In genomic region chr20:25076731-25077609, GRCh38 we compare ENCODE assay signal across 9 cellular contexts. TPM values are rescaled to one million over a fixed set of nuclear protein-coding genes. Genes with fewer than 3 reads are reported as not detected.
DNase-seq lines count a peak whose midpoint lies in the region; ATAC-seq and TF ChIP-seq lines count a peak whose summit lies in the region.
"Had no signal": no experiment of that assay in that cellular context is flagged by ENCODE, and none has a peak within 500 bp of the region (broad histone marks: within the 10 kb centered on the region; RNA-seq: fewer than 3 reads in every experiment).

No MANE protein-coding gene starts in this region.

- peak overlapping the region; percentile 40 to 80 (median 63) for H3K9ac ChIP-seq in skeletal muscle tissue (ENCODE audit: low read depth in 1 of 3, low read length in 3 of 3)

- TF ChIP-seq CTCF in foreskin keratinocyte (conservative IDR thresholded peaks at IDR 0.05): peak; percentile 43

- H3K9me3 ChIP-seq in skeletal muscle tissue (ENCODE audit: control insufficient read depth in 3 of 3, low read length in 3 of 3): no peaks in the 10 kb centered on the region

- H3K27ac ChIP-seq in foreskin keratinocyte (no peak overlapping the region), skeletal muscle tissue (ENCODE audit: low read depth, low read length) (peak overlapping the region; percentile 15)

- H3K36me3 ChIP-seq in skeletal muscle tissue (ENCODE audit: control insufficient read depth in 3 of 3, insufficient read depth in 3 of 3, low read length in 3 of 3): no peaks in the 10 kb centered on the region

- peaks cover 100% of the 10 kb centered on the region for H3K27me3 ChIP-seq in foreskin keratinocyte
- peaks cover 18 to 46% (median 29%) of the 10 kb centered on the region in 3 donors for H3K27me3 ChIP-seq in skeletal muscle tissue (ENCODE audit: control insufficient read depth in 3 of 3, insufficient read depth in 3 of 3, low read length in 3 of 3)

- peak; percentile 29 for DNase-seq in ELR (ENCODE audit: low read depth)
- DNase-seq in LoVo (ENCODE audit: low spot score): peak; percentile 77
- peak; percentile 69 for DNase-seq in SK-MEL-5 (ENCODE audit: low read depth, low spot score)
- DNase-seq in foreskin keratinocyte: peak in 1 of 2 donors; percentile 55
- DNase-seq in occipital lobe (lab: John Stamatoyannopoulos, UW): no peak
- DNase-seq: T-cell had no signal

- H3K4me1 ChIP-seq in foreskin keratinocyte: peaks cover 5% of the 10 kb centered on the region
- peaks cover 12 to 25% (median 18%) of the 10 kb centered on the region in 3 donors for H3K4me1 ChIP-seq in skeletal muscle tissue (ENCODE audit: control insufficient read depth in 3 of 3, insufficient read depth in 3 of 3, low read length in 3 of 3)

- ATAC-seq in foreskin keratinocyte (peak; percentile 52), GM18520 (IDR thresholded peaks at IDR 0.05; ENCODE audit: unreplicated experiment) (no peak), HG02981 (IDR thresholded peaks at IDR 0.05; ENCODE audit: unreplicated experiment) (no peak)

- in situ Hi-C loops in SK-MEL-5 (cut with HindIII; ENCODE audit: low pct_unique_long_range_greater_than_20kb, low sequenced_read_pairs): no loop called here

- H3K4me3 ChIP-seq in skeletal muscle tissue (ENCODE audit: low read length in 3 of 3): peak overlapping the region; percentile 46 to 72 (median 71)

RNA-seq across cellular contexts. Expression of gene VSX1, which starts 5.0 kb away (rescaled TPM):
- total RNA-seq in SK-MEL-5 (2014; rRNA removed; shearing (Covaris generic)): not detected in 2 replicates
- polyA plus RNA-seq in SK-MEL-5 (2015; cell fraction: cytosol; rRNA removed): not detected in 2 replicates
- polyA plus RNA-seq in SK-MEL-5 (2015; cell fraction: nucleus; rRNA removed): not detected in 2 replicates
- total RNA-seq in foreskin keratinocyte: not detected in 2 replicates
- not detected in 2 replicates for polyA plus RNA-seq in foreskin keratinocyte
- total RNA-seq in skeletal muscle tissue: not detected
- total RNA-seq in occipital lobe: not detected
- total RNA-seq: T-cell had no signal

RNA-seq across cellular contexts. Expression of gene ACSS1, which starts 19.0 kb away (rescaled TPM):
- total RNA-seq in SK-MEL-5 (2014; rRNA removed; shearing (Covaris generic)): 9.8 and 10.0 TPM in 2 replicates
- polyA plus RNA-seq in SK-MEL-5 (2015; cell fraction: cytosol; rRNA removed): 25.8 and 27.9 TPM in 2 replicates
- 61.3 and 65.4 TPM in 2 replicates for polyA plus RNA-seq in SK-MEL-5 (2015; cell fraction: nucleus; rRNA removed)
- total RNA-seq in foreskin keratinocyte (4.6 and 4.7 TPM in 2 replicates), skeletal muscle tissue (8.9 TPM), occipital lobe (3.7 TPM)
- polyA plus RNA-seq in foreskin keratinocyte: 4.0 and 4.1 TPM in 2 replicates
